In the genomic region with DNA sequence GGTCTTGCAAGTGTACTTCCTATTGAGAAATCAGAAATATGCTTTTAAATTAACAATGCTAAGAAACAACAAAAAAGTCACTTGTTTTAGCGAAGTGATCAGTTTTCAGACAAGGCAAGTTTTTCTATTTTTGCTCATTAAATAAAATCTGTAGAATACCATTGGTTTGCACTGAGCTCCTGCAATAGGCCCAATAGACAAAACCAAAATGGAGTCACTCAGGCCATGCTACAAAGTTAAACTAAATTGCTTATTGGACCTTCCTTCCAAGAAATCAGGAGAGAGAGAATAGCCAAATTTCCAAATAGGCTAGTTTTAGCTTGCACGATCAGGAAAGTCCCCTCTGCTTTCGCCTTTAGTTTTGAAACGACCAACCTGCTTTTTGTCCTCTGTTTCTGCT, we compare ENCODE assay signal across 29 cellular contexts.
"Had no signal": no experiment of that assay in that cellular context is flagged by ENCODE, and none has a peak within 500 bp of the region (broad histone marks: within the 10 kb centered on the region; RNA-seq: fewer than 3 reads in every experiment).

No MANE protein-coding gene starts in this region.

- H3K4me3 ChIP-seq: colonic mucosa, coronary artery, dorsolateral prefrontal cortex, esophagus muscularis mucosa, esophagus squamous epithelium, gastrocnemius medialis, gastroesophageal sphincter, heart left ventricle, heart right ventricle had no signal

- DNase-seq: colonic mucosa; cortex of kidney; dermis blood vessel endothelial cell; dorsolateral prefrontal cortex; effector CD4-positive, alpha-beta T cell; effector CD8-positive, alpha-beta T cell; effector memory CD4-positive, alpha-beta T cell; effector memory CD8-positive, alpha-beta T cell; endodermal cell; erythroblast; esophagus squamous epithelium; foreskin fibroblast; foreskin keratinocyte; foreskin melanocyte; gastrocnemius medialis; glutamatergic neuron; head of caudate nucleus; heart left ventricle; heart right ventricle had no signal

- H3K27me3 Mint-ChIP-seq: dendritic cell treated with granulocyte-macrophage colony-stimulating factor and Interleukin-4, amounts not matched to agents 40 ng/mL and 50 ng/mL, for 4 days; effector memory CD8-positive, alpha-beta T cell had no signal

- H3K9me3 Mint-ChIP-seq: endodermal cell had no signal

- H3K27ac ChIP-seq: colonic mucosa, coronary artery, dorsolateral prefrontal cortex, epithelial cell of prostate, esophagus muscularis mucosa, esophagus squamous epithelium, foreskin keratinocyte, gastrocnemius medialis, gastroesophageal sphincter, heart left ventricle, heart right ventricle had no signal

- H3K27me3 ChIP-seq: colonic mucosa, esophagus muscularis mucosa, esophagus squamous epithelium, foreskin keratinocyte, gastrocnemius medialis, gastroesophageal sphincter, heart left ventricle, heart right ventricle had no signal

- H3K36me3 ChIP-seq: colonic mucosa, esophagus muscularis mucosa, esophagus squamous epithelium, gastrocnemius medialis, gastroesophageal sphincter, heart left ventricle, heart right ventricle had no signal

- H3K4me3 Mint-ChIP-seq: dendritic cell treated with granulocyte-macrophage colony-stimulating factor and Interleukin-4, amounts not matched to agents 40 ng/mL and 50 ng/mL, for 4 days; effector memory CD8-positive, alpha-beta T cell; endodermal cell had no signal

- H3K9me3 ChIP-seq: colonic mucosa, esophagus muscularis mucosa, esophagus squamous epithelium, gastrocnemius medialis, gastroesophageal sphincter, heart left ventricle, heart right ventricle had no signal

- FAIRE-seq: colon, endometrium, endothelial cell of umbilical vein, frontal cortex had no signal

- H3K4me1 ChIP-seq: colonic mucosa, esophagus squamous epithelium, foreskin keratinocyte, gastrocnemius medialis, gastroesophageal sphincter, heart left ventricle, heart right ventricle had no signal

- ATAC-seq: effector memory CD8-positive, alpha-beta T cell; esophagus mucosa; foreskin keratinocyte; gastrocnemius medialis; gastroesophageal sphincter; heart left ventricle; heart right ventricle had no signal

- H3K27ac Mint-ChIP-seq: dendritic cell treated with granulocyte-macrophage colony-stimulating factor and Interleukin-4, amounts not matched to agents 40 ng/mL and 50 ng/mL, for 4 days; effector memory CD8-positive, alpha-beta T cell; endodermal cell had no signal
